10 cellular contexts compared by ENCODE assay signal in the genomic region with DNA sequence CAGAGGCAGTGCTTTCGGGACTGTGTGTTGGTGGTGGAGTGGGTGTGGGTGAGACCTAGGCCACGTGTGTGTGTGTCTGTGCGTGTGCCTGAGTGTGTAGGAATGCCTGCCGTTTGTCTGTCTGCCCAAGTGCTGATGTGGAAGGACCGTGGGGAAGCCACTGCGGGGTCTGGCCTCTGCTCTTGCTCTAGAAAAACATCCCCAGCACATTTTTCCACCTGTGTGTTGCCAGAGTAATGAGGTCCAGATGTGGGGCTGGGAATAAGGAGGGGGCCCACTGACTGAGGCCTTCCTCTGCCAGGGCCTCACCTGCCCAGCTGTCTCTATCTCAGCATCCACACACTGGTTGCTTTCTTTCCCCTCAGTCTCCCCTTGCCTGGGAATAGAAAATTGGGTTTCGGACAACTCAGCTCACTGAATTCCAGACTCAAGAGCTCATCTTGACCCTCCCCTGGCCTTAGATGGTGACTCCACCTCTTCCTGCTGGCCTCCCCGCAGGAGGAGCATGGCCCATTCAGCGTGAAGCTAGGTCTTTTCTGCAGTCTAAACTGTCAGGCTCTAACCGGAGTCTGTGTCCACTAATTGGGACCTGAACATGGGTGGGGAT. TPM values are rescaled to one million over a fixed set of nuclear protein-coding genes. Genes with fewer than 3 reads are reported as not detected.
A peak's percentile ranks its signal among the peaks of the same experiment; 100 is the strongest.
DNase-seq lines count a peak whose midpoint lies in the region; ATAC-seq lines count a peak whose summit lies in the region.
"Had no signal": no experiment of that assay in that cellular context is flagged by ENCODE, and none has a peak within 500 bp of the region (broad histone marks: within the 10 kb centered on the region; RNA-seq: fewer than 3 reads in every experiment).

No MANE protein-coding gene starts in this region.

- DNase-seq in AG08396 (ENCODE audit: low spot score) (peak; percentile 88), SJSA1 (ENCODE audit: low read depth in 1 of 2, low spot score in 2 of 2) (peak; percentile 85 to 87), fibroblast of the conjunctiva (ENCODE audit: low read depth) (peak; percentile 79), neuronal stem cell (ENCODE audit: low spot score) (no peak), activated gamma-delta T cell (lab: John Stamatoyannopoulos, UW) (no peak), NCI-H1105 treated with DMSO at 0.1 percent for 48 hours (lab: John Stamatoyannopoulos, UW) (no peak), hippocampal formation (lab: John Stamatoyannopoulos, UW) (no peak)

- H3K4me3 ChIP-seq in SJSA1 (no peak overlapping the region), neuronal stem cell (ENCODE audit: low read length in 2 of 2) (no peak overlapping the region)
- H3K4me3 ChIP-seq: pancreas had no signal

- no peak overlapping the region for H4K91ac ChIP-seq in neuronal stem cell (ENCODE audit: low read depth, low read length, poor library complexity)

- H2AFZ ChIP-seq in neuronal stem cell (ENCODE audit: low read length) = peak overlapping the region; percentile 79

- peak overlapping the region; percentile 29 for H3K18ac ChIP-seq in neuronal stem cell (ENCODE audit: low read length)

- H3K27me3 ChIP-seq in SJSA1 (replicated peaks) (no peaks in the 10 kb centered on the region), neuronal stem cell (ENCODE audit: control insufficient read depth in 3 of 3, insufficient read depth in 3 of 3, low read depth in 1 of 3, low read length in 3 of 3) (no peaks in the 10 kb centered on the region)
- H3K27me3 ChIP-seq: pancreas had no signal

- no peak overlapping the region for H2BK12ac ChIP-seq in neuronal stem cell (ENCODE audit: low read length)

- WGBS in neuronal stem cell (ENCODE audit: extremely low coverage in 2 of 2, insufficient read length in 2 of 2, insufficient replicate concordance in 1 of 2), 2 donors = no CpG with 5 or more reads among the region's 10 CpGs

- H3K4ac ChIP-seq in neuronal stem cell (ENCODE audit: low read length) = no peak overlapping the region

- no peak overlapping the region for H3K14ac ChIP-seq in neuronal stem cell (ENCODE audit: low read length)

- no peak overlapping the region for H4K8ac ChIP-seq in neuronal stem cell (ENCODE audit: low read depth, low read length)

- H2BK120ac ChIP-seq in neuronal stem cell (ENCODE audit: low read depth, low read length) = no peak overlapping the region

- H3K9ac ChIP-seq in neuronal stem cell (ENCODE audit: low read depth, low read length, poor library complexity) = no peak overlapping the region

- no peak for ATAC-seq in HG03520 (IDR thresholded peaks at IDR 0.05; ENCODE audit: unreplicated experiment)
- ATAC-seq: pancreas; stimulated activated memory B cell treated with anti-CD40 and anti-IgM and Interleukin-4, amounts not matched to agents 10 μg/mL and 1 μg/mL and 100 μg/mL, for 72 hours had no signal

- H3K4me2 ChIP-seq in neuronal stem cell (ENCODE audit: insufficient read depth, low read length, poor library complexity, severe bottlenecking) = no peak overlapping the region

- H3K27ac ChIP-seq in SJSA1 (peak overlapping the region; percentile 75), neuronal stem cell (replicated peaks; ENCODE audit: low read length) (no peak overlapping the region)

- peaks cover 24% of the 10 kb centered on the region for H3K36me3 ChIP-seq in SJSA1
- no peaks in the 10 kb centered on the region for H3K36me3 ChIP-seq in neuronal stem cell (replicated peaks in 1 of 2; ENCODE audit: control insufficient read depth in 2 of 2, insufficient read depth in 2 of 2, low read length in 2 of 2)
- H3K36me3 ChIP-seq: pancreas had no signal

- no peak overlapping the region for H3K23ac ChIP-seq in neuronal stem cell (ENCODE audit: low read depth, low read length, poor library complexity)

- H2AK5ac ChIP-seq in neuronal stem cell (ENCODE audit: low read depth, low read length) = no peak overlapping the region

- H2BK5ac ChIP-seq in neuronal stem cell (ENCODE audit: low read length) = no peak overlapping the region

- H3K4me1 ChIP-seq in SJSA1 (replicated peaks) (peaks cover 64% of the 10 kb centered on the region), neuronal stem cell (ENCODE audit: control insufficient read depth in 2 of 2, insufficient read depth in 1 of 2, low read depth in 1 of 2, low read length in 2 of 2) (peaks cover 16 to 24% of the 10 kb centered on the region in 2 donors)

- peaks cover 2% of the 10 kb centered on the region for H3K79me1 ChIP-seq in neuronal stem cell (ENCODE audit: low read depth, low read length)

- peaks cover 3% of the 10 kb centered on the region; the same call in 1 of the 2 replicates for H3K9me3 ChIP-seq in SJSA1 (replicated peaks)
- H3K9me3 ChIP-seq in neuronal stem cell (replicated peaks in 1 of 2; ENCODE audit: control insufficient read depth in 2 of 2, insufficient read depth in 1 of 2, low read depth in 1 of 2, low read length in 2 of 2) = no peaks in the 10 kb centered on the region
- H3K9me3 ChIP-seq: pancreas had no signal

- peak overlapping the region; percentile 23 for H2BK15ac ChIP-seq in neuronal stem cell (ENCODE audit: low read length)

RNA-seq across cellular contexts. Expression of a gene that starts 7.6 kb away (rescaled TPM):
- 2.4 TPM in 1 of 2 replicates, not detected in the other for total RNA-seq in SJSA1 (2014; rRNA removed; shearing (Covaris generic))
- 0.57 TPM for polyA plus RNA-seq in neuronal stem cell (2013, experiment 1 of 2)
- polyA plus RNA-seq in neuronal stem cell (2013, experiment 2 of 2) = 0.35 TPM

RNA-seq across cellular contexts. Expression of a gene that starts 23.0 kb away (rescaled TPM):
- 69.4 and 70.1 TPM in 2 replicates for total RNA-seq in SJSA1 (2014; rRNA removed; shearing (Covaris generic))
- polyA plus RNA-seq in neuronal stem cell (2013, experiment 1 of 2) = 19.8 TPM
- polyA plus RNA-seq in neuronal stem cell (2013, experiment 2 of 2) = 19.4 TPM

RNA-seq across cellular contexts. Expression of a gene that starts 28.0 kb away (rescaled TPM):
- 957 and 2,133 TPM in 2 replicates for total RNA-seq in SJSA1 (2014; rRNA removed; shearing (Covaris generic))
- polyA plus RNA-seq in neuronal stem cell (2013, experiment 1 of 2) = 17.9 TPM
- 18.4 TPM for polyA plus RNA-seq in neuronal stem cell (2013, experiment 2 of 2)

RNA-seq across cellular contexts. Expression of a gene that starts 43.5 kb away (rescaled TPM):
- total RNA-seq in SJSA1 (2014; rRNA removed; shearing (Covaris generic)) = 0.11 TPM in 1 of 2 replicates, not detected in the other
- polyA plus RNA-seq in neuronal stem cell (2013, experiment 1 of 2) = 31.6 TPM
- 33.4 TPM for polyA plus RNA-seq in neuronal stem cell (2013, experiment 2 of 2)

Comparison
In these comparisons a context has a peak if more than half of its experiments do, and no peak if none do; other contexts are left out.
1. DNase-seq: peak in AG08396 (single experiment), SJSA1 (2 of 2) and fibroblast of the conjunctiva (single experiment); none in neuronal stem cell (single experiment), activated gamma-delta T cell (single experiment), NCI-H1105 treated with DMSO at 0.1 percent for 48 hours (single experiment) and hippocampal formation (0 of 2).